13 cellular contexts compared by ENCODE assay signal in genomic region chr4:40195182-40196177, GRCh38. TPM values are rescaled to one million over a fixed set of nuclear protein-coding genes. Genes with fewer than 3 reads are reported as not detected.
DNase-seq lines count a peak whose midpoint lies in the region; ATAC-seq, FAIRE-seq and TF ChIP-seq lines count a peak whose summit lies in the region.
"Had no signal": no experiment of that assay in that cellular context is flagged by ENCODE, and none has a peak within 500 bp of the region (broad histone marks: within the 10 kb centered on the region; RNA-seq: fewer than 3 reads in every experiment).

No MANE protein-coding gene starts in this region.

- H3K27ac ChIP-seq in OCI-LY3 (ENCODE audit: low read length) (peak overlapping the region; percentile 96), K562 (ENCODE audit: extremely low read depth, low read depth, low read length) (peak overlapping the region; percentile 86), thymus (ENCODE audit: low read depth) (peak overlapping the region; percentile 97)
- H3K27ac ChIP-seq: dorsolateral prefrontal cortex, pancreas had no signal

- TF ChIP-seq POLR2A in K562 (conservative IDR thresholded peaks at IDR 0.05): no peak

- H3K4me1 ChIP-seq in OCI-LY3 (ENCODE audit: low read length): peaks cover 54% of the 10 kb centered on the region
- H3K4me1 ChIP-seq in K562 (replicated peaks in 1 of 2; ENCODE audit: control insufficient read depth in 2 of 2, insufficient read depth in 2 of 2, low read length in 2 of 2): peaks cover 35 to 54% of the 10 kb centered on the region in 2 experiments
- H3K4me1 ChIP-seq in thymus (ENCODE audit: control insufficient read depth, insufficient read depth, low read length): peaks cover 17% of the 10 kb centered on the region

- ATAC-seq in K562: no peak
- ATAC-seq: pancreas had no signal

- FAIRE-seq in K562 (lab: Jason Lieb, UNC): no peak
- FAIRE-seq: pancreas had no signal

- H3K9ac ChIP-seq in OCI-LY3 (ENCODE audit: low read length): peak overlapping the region; percentile 94
- H3K9ac ChIP-seq in K562 (ENCODE audit: insufficient read depth in 1 of 2, low read depth in 2 of 2, low read length in 2 of 2): peak overlapping the region in 1 of 2 experiments; percentile 76; a peak in 3 of 4 replicates

- no peak for DNase-seq in activated naive CD4-positive, alpha-beta T cell treated with anti-CD3 and anti-CD28 coated beads for 36 hours
- no peak for DNase-seq in activated naive CD4-positive, alpha-beta T cell treated with anti-CD3 and anti-CD28 coated beads, Interleukin-2, amount 50 U/mL, for 16 hours
- DNase-seq in K562 (ENCODE audit: extremely low read depth in 1 of 4, low spot score in 3 of 4): no peak
- DNase-seq in NCI-H510A (lab: John Stamatoyannopoulos, UW): no peak
- DNase-seq in NCI-H2029 (lab: John Stamatoyannopoulos, UW): no peak
- DNase-seq in activated effector memory CD4-positive, alpha-beta T cell treated with Interleukin-2 at 50 U/mL for 16 hours: no peak
- DNase-seq: dorsolateral prefrontal cortex, H7, left lung, pancreas had no signal

- in situ Hi-C loops in K562 (cut with MboI): no loop called here

- POLR2A ChIA-PET in K562 (lab: Yijun Ruan, JAX): interaction anchor here (0.6 to 1.7 kb wide), 7 partner anchors 8 to 235 kb away, joined by 3 to 5 read pairs (median 3); no protein-coding TSS in a partner anchor

- H3K36me3 ChIP-seq in OCI-LY3 (replicated peaks; ENCODE audit: low read depth, low read length): peaks cover 28% of the 10 kb centered on the region
- H3K36me3 ChIP-seq in K562 (ENCODE audit: control insufficient read depth, insufficient read depth, low read length): no peaks in the 10 kb centered on the region
- H3K36me3 ChIP-seq in thymus (ENCODE audit: control insufficient read depth, insufficient read depth): no peaks in the 10 kb centered on the region
- H3K36me3 ChIP-seq: left lung, pancreas had no signal

- no peaks in the 10 kb centered on the region for H3K27me3 ChIP-seq in OCI-LY3 (ENCODE audit: low read depth, low read length)
- H3K27me3 ChIP-seq in K562 (ENCODE audit: control insufficient read depth in 2 of 2, insufficient read depth in 2 of 2, low read length in 2 of 2): no peaks in the 10 kb centered on the region
- H3K27me3 ChIP-seq in thymus (ENCODE audit: control insufficient read depth, insufficient read depth): no peaks in the 10 kb centered on the region
- H3K27me3 ChIP-seq: left lung, pancreas had no signal

- H3K79me2 ChIP-seq in OCI-LY3 (ENCODE audit: low read length) (peaks cover 100% of the 10 kb centered on the region), K562 (ENCODE audit: control insufficient read depth, insufficient read depth, low read length) (peaks cover 38% of the 10 kb centered on the region)

- BruUV-seq in K562 (replicated peaks; lab: Mats Ljungman, UMichigan): no TSS peak

- TF ChIP-seq CTCF in OCI-LY3 (IDR thresholded peaks at IDR 0.05; ENCODE audit: low read depth, low read length): no peak
- no peak for TF ChIP-seq CTCF in K562 (IDR thresholded peaks at IDR 0.05 in 2 of 3, conservative IDR thresholded peaks at IDR 0.05 in 1 of 3; ENCODE audit: insufficient read depth in 2 of 3, low read depth in 1 of 3, low read length in 3 of 3)

- peaks cover 48% of the 10 kb centered on the region for H3K4me1 Mint-ChIP-seq in activated naive CD4-positive, alpha-beta T cell treated with anti-CD3 and anti-CD28 coated beads for 36 hours (ENCODE audit: low read depth)

- H4K20me1 ChIP-seq in OCI-LY3 (ENCODE audit: insufficient read depth, low read length) (peaks cover 12% of the 10 kb centered on the region; the same call in 1 of the 2 replicates), K562 (replicated peaks; ENCODE audit: control insufficient read depth, insufficient read depth, low read length) (no peaks in the 10 kb centered on the region)

- H2AFZ ChIP-seq in OCI-LY3 (ENCODE audit: low read depth, low read length) (no peak overlapping the region), K562 (ENCODE audit: low read depth, low read length) (peak overlapping the region; percentile 94)

- TF ChIP-seq EP300 in K562 (IDR thresholded peaks at IDR 0.05; ENCODE audit: low read length): no peak

- peak overlapping the region; percentile 98 for H3K27ac Mint-ChIP-seq in activated naive CD4-positive, alpha-beta T cell treated with anti-CD3 and anti-CD28 coated beads for 36 hours

- H3K36me3 Mint-ChIP-seq in activated naive CD4-positive, alpha-beta T cell treated with anti-CD3 and anti-CD28 coated beads for 36 hours (ENCODE audit: low read depth): peaks cover 33% of the 10 kb centered on the region

- peak overlapping the region; percentile 85 for H3K4me3 Mint-ChIP-seq in activated naive CD4-positive, alpha-beta T cell treated with anti-CD3 and anti-CD28 coated beads for 36 hours

- H3K4me3 ChIP-seq in OCI-LY3 (ENCODE audit: low read length) (peak overlapping the region; percentile 97), K562 (no peak overlapping the region), thymus (ENCODE audit: low read length) (peak overlapping the region; percentile 92)
- H3K4me3 ChIP-seq: dorsolateral prefrontal cortex, pancreas had no signal

- H3K9me3 ChIP-seq in OCI-LY3 (ENCODE audit: insufficient read depth, low read length) (no peaks in the 10 kb centered on the region), K562 (replicated peaks; ENCODE audit: control insufficient read depth, insufficient read depth, low read depth, low read length) (no peaks in the 10 kb centered on the region), thymus (ENCODE audit: control insufficient read depth) (no peaks in the 10 kb centered on the region)
- H3K9me3 ChIP-seq: left lung, pancreas had no signal

- no peaks in the 10 kb centered on the region for H3K9me1 ChIP-seq in K562 (ENCODE audit: control insufficient read depth, insufficient read depth, low read length)

- TF ChIP-seq RAD21 in K562 (CRISPR knock-in tag; conservative IDR thresholded peaks at IDR 0.05 in 1 of 2, IDR thresholded peaks at IDR 0.05 in 1 of 2): no peak

- 85% methylated on average over 10 of the region's 10 CpGs for WGBS in K562 (ENCODE audit: insufficient coverage, low coverage, missing lambda C conversion rate)
- WGBS in thymus: 62% methylated on average over 10 of the region's 10 CpGs

- no peaks in the 10 kb centered on the region for H3K9me3 Mint-ChIP-seq in activated naive CD4-positive, alpha-beta T cell treated with anti-CD3 and anti-CD28 coated beads for 36 hours

- CTCF ChIA-PET in activated naive CD4-positive, alpha-beta T cell treated with anti-CD3 and anti-CD28 coated beads for 36 hours (lab: Charles Lee): interaction anchor here (0.6 to 4.8 kb wide), 14 partner anchors 9 to 355 kb away, joined by 3 to 18 read pairs (median 4); no protein-coding TSS in a partner anchor
- CTCF ChIA-PET in K562 (lab: Yijun Ruan, JAX; ENCODE audit: low intra/inter-chr PET ratio): no interaction called here

- intact Hi-C loops in activated naive CD4-positive, alpha-beta T cell treated with anti-CD3 and anti-CD28 coated beads for 36 hours (cut with micrococcal nuclease): loop anchor here (1.0 kb wide), 2 partner anchors 10 to 714 kb away; no protein-coding TSS in a partner anchor
- intact Hi-C loops in K562 (cut with micrococcal nuclease): no loop called here

- H3K4me2 ChIP-seq in OCI-LY3 (ENCODE audit: low read length) (peak overlapping the region; percentile 95), K562 (ENCODE audit: insufficient read depth, low read length) (peak overlapping the region; percentile 80)

- H3K27me3 Mint-ChIP-seq in activated naive CD4-positive, alpha-beta T cell treated with anti-CD3 and anti-CD28 coated beads for 36 hours (ENCODE audit: low read depth): no peaks in the 10 kb centered on the region

TF ChIP-seq in K562, 482 proteins besides CTCF, POLR2A, EP300 and RAD21 (continues in another document):
- TF ChIP-seq ZNF212 (CRISPR knock-in tag; IDR thresholded peaks at IDR 0.05): no peak
- TF ChIP-seq ZNF12 (CRISPR knock-in tag; IDR thresholded peaks at IDR 0.05): no peak
- TF ChIP-seq ZNF175 (CRISPR knock-in tag; IDR thresholded peaks at IDR 0.05; ENCODE audit: low read depth): no peak
- TF ChIP-seq NR2F6 (CRISPR knock-in tag; IDR thresholded peaks at IDR 0.05): no peak
- TF ChIP-seq ARHGAP35 (IDR thresholded peaks at IDR 0.05; ENCODE audit: partially characterized antibody): peak; percentile 62
- TF ChIP-seq ZNF79 (CRISPR knock-in tag; IDR thresholded peaks at IDR 0.05; ENCODE audit: low read depth): no peak
- no peak for TF ChIP-seq ZNF239 (CRISPR knock-in tag; IDR thresholded peaks at IDR 0.05)
- TF ChIP-seq ZNF274 (IDR thresholded peaks at IDR 0.05; ENCODE audit: borderline replicate concordance, low read depth, low read length): no peak
- 0 out of 2 replicates have a peak, but pooled peaks have one; percentile 6 for TF ChIP-seq KLF6 (CRISPR knock-in tag; IDR thresholded peaks at IDR 0.05; ENCODE audit: borderline replicate concordance)
- no peak for TF ChIP-seq ZKSCAN1 (IDR thresholded peaks at IDR 0.05; ENCODE audit: low read depth, low read length)
- peak; percentile 17; the same call in 1 of the 2 replicates for TF ChIP-seq MTA2 (IDR thresholded peaks at IDR 0.05; ENCODE audit: low read depth)

RNA-seq across cellular contexts. Expression of gene RHOH, which starts 1.4 kb away (rescaled TPM):
- total RNA-seq in activated naive CD4-positive, alpha-beta T cell treated with anti-CD3 and anti-CD28 coated beads for 36 hours: 10 to 100 TPM; 87.5 to 92.7 TPM
- total RNA-seq in K562 (2011; cell fraction: chromatin; rRNA removed; ENCODE audit: low replicate concordance): 11.2 and 13.2 TPM in 2 replicates
- total RNA-seq in K562 (2011; cell fraction: nucleolus; rRNA removed): 5.3 and 7.5 TPM in 2 replicates
- total RNA-seq in K562 (2011; cell fraction: nucleoplasm; rRNA removed): 13.0 and 13.2 TPM in 2 replicates
- total RNA-seq in K562 (2014; rRNA removed) (15.8 and 20.3 TPM in 2 replicates), K562 (2014; rRNA removed; fragmentation: Illumina TruSeq; extraction: Trizol) (18.1 and 19.0 TPM in 2 replicates), K562 (2015; rRNA removed; fragmentation: Illumina TruSeq; extraction: Trizol) (17.3 and 17.4 TPM in 2 replicates), K562 (2021) (24.0 and 26.3 TPM in 2 replicates)
- polyA plus RNA-seq in K562 (2011; rRNA removed) (1.4 and 14.3 TPM in 2 replicates), K562 (2014; fragmentation: Illumina TruSeq; extraction: Trizol) (25.5 and 26.7 TPM in 2 replicates), K562 (2014; fragmentation: Nextera tagmentation; extraction: Ambion mirVana) (10 to 100 TPM; 27.2 to 37.7 TPM), K562 (2014; rRNA removed) (23.2 and 32.5 TPM in 2 replicates), thymus (71.2 TPM)
- 1.2 and 10.9 TPM in 2 replicates for polyA plus RNA-seq in K562 (2011; cell fraction: cytosol; rRNA removed)
- 1.3 and 6.8 TPM in 2 replicates for polyA plus RNA-seq in K562 (2011; cell fraction: nucleus; rRNA removed)
- polyA plus RNA-seq in K562 (2012): 25.9 and 68.3 TPM in 2 replicates
- polyA minus RNA-seq in K562 (2011; rRNA and poly(A)+ RNA removed): 1.8 and 13.2 TPM in 2 replicates
- 0.91 and 4.9 TPM in 2 replicates for polyA minus RNA-seq in K562 (2011; cell fraction: cytosol; rRNA and poly(A)+ RNA removed)
- 0.89 and 6.3 TPM in 2 replicates for polyA minus RNA-seq in K562 (2011; cell fraction: nucleus; rRNA and poly(A)+ RNA removed)
- total RNA-seq: RPMI7951 had no signal
